ENCODE assay signal across 8 cellular contexts in genomic region chr17:8125196-8125946, GRCh38. TPM values are rescaled to one million over a fixed set of nuclear protein-coding genes. Genes with fewer than 3 reads are reported as not detected.
A peak's percentile ranks its signal among the peaks of the same experiment; 100 is the strongest.
DNase-seq lines count a peak whose midpoint lies in the region; ATAC-seq, FAIRE-seq and TF ChIP-seq lines count a peak whose summit lies in the region.

No MANE protein-coding gene starts in this region.

- H3K4me1 Mint-ChIP-seq in activated CD8-positive, alpha-beta T cell treated with anti-CD3 and anti-CD28 coated beads for 36 hours (ENCODE audit: low read depth): peaks cover 45% of the 10 kb centered on the region

- no peak; a peak in 1 of 5 replicates for TF ChIP-seq EP300 in A549 (IDR thresholded peaks at IDR 0.05)

- H3K4me3 Mint-ChIP-seq in activated CD8-positive, alpha-beta T cell treated with anti-CD3 and anti-CD28 coated beads for 36 hours: peak overlapping the region; percentile 97

- 15% methylated on average over 30 of the region's 40 CpGs for WGBS in A549 (ENCODE audit: missing lambda C conversion rate)
- WGBS in ectodermal cell, 2 experiments: 0 to 1% methylated on average over 40 of the region's 40 CpGs

- no peak for TF ChIP-seq CTCF in A549 (IDR thresholded peaks at IDR 0.05)
- no peak for TF ChIP-seq CTCF in activated CD8-positive, alpha-beta T cell treated with anti-CD3 and anti-CD28 coated beads for 36 hours (IDR thresholded peaks at IDR 0.05)

- H3K27me3 ChIP-seq in ectodermal cell (ENCODE audit: control insufficient read depth, insufficient read depth, low read length, poor library complexity, severe bottlenecking): peaks cover 89% of the 10 kb centered on the region

- H3K4me3 ChIP-seq in A549: peak overlapping the region; percentile 56
- peak overlapping the region; percentile 80 for H3K4me3 ChIP-seq in ectodermal cell (ENCODE audit: insufficient read depth, low read depth, low read length)

- intact Hi-C loops in activated CD8-positive, alpha-beta T cell treated with anti-CD3 and anti-CD28 coated beads for 36 hours (cut with micrococcal nuclease): loop anchor here (2.0 to 10.0 kb wide), 2 partner anchors 27 to 169 kb away; partner anchors contain the start of genes PER1 and SLC25A35

- H3K27me3 Mint-ChIP-seq in activated CD8-positive, alpha-beta T cell treated with anti-CD3 and anti-CD28 coated beads for 36 hours: peaks cover 32% of the 10 kb centered on the region

- POLR2A ChIA-PET in A549 (lab: Yijun Ruan, JAX): interaction anchor here (0.7 to 3.9 kb wide), 7 partner anchors 12 to 236 kb away, joined by 4 to 35 read pairs (median 8); partner anchors contain the start of genes BORCS6 and CTC1
- POLR2A ChIA-PET in activated CD8-positive, alpha-beta T cell treated with anti-CD3 and anti-CD28 coated beads for 36 hours (lab: Charles Lee): interaction anchor here (0.6 to 7.1 kb wide), 11 partner anchors 9 to 176 kb away, joined by 3 to 102 read pairs (median 8); partner anchors contain the start of gene VAMP2

- FAIRE-seq in A549 (lab: Jason Lieb, UNC): no peak

- peak in 1 of 2 experiments; percentile 18; a peak in 3 of 6 replicates for ATAC-seq in A549
- ATAC-seq in activated CD8-positive, alpha-beta T cell treated with anti-CD3 and anti-CD28 coated beads for 36 hours: peak; percentile 28
- ATAC-seq in HG02678 (IDR thresholded peaks at IDR 0.05; ENCODE audit: unreplicated experiment): no peak

- H3K9me3 ChIP-seq in A549 (no peaks in the 10 kb centered on the region), ectodermal cell (ENCODE audit: control insufficient read depth, low read length) (no peaks in the 10 kb centered on the region)

- H3K4me1 ChIP-seq in A549 (peaks cover 19% of the 10 kb centered on the region), ectodermal cell (ENCODE audit: control insufficient read depth, insufficient read depth, low read length) (peaks cover 18% of the 10 kb centered on the region)

- DNase-seq in A549 (ENCODE audit: low read depth in 1 of 2, low spot score in 1 of 2) (peak; percentile 81 to 84), NCI-H82 treated with DMSO at 0.1 percent for 48 hours (lab: John Stamatoyannopoulos, UW; ENCODE audit: unreplicated experiment) (peak; percentile 79), lung microvascular endothelial cell (ENCODE audit: low read depth in 2 of 2) (peak; percentile 71 to 78)
- DNase-seq in activated CD8-positive, alpha-beta T cell treated with anti-CD3 and anti-CD28 coated beads for 36 hours: peak; percentile 93
- peak in 2 of 3 donors; percentile 82 to 87 for DNase-seq in stimulated activated CD4-positive, alpha-beta T cell treated with anti-CD3 and anti-CD28 coated beads, TNF-alpha, amount 100 ng/mL, for 48 hours (ENCODE audit: low read depth in 3 of 3)

- H3K36me3 ChIP-seq in ectodermal cell (ENCODE audit: control insufficient read depth, insufficient read depth, low read length): no peaks in the 10 kb centered on the region

- peak overlapping the region; percentile 95 for H3K4me2 ChIP-seq in A549

- H3K9me3 Mint-ChIP-seq in activated CD8-positive, alpha-beta T cell treated with anti-CD3 and anti-CD28 coated beads for 36 hours: no peaks in the 10 kb centered on the region

- H3K27ac ChIP-seq in A549: peak overlapping the region; percentile 73 to 86
- no peak overlapping the region for H3K27ac ChIP-seq in ectodermal cell (ENCODE audit: insufficient read depth, low read depth, low read length, poor library complexity, severe bottlenecking)

- TF ChIP-seq RAD21 in A549 (conservative IDR thresholded peaks at IDR 0.05 in 1 of 2, IDR thresholded peaks at IDR 0.05 in 1 of 2): 0 out of 5 replicates have a peak, but pooled peaks of 1 of the 2 experiments have one; percentile 5

- peak overlapping the region; percentile 90 for H3K27ac Mint-ChIP-seq in activated CD8-positive, alpha-beta T cell treated with anti-CD3 and anti-CD28 coated beads for 36 hours

- TF ChIP-seq POLR2A in A549 (IDR thresholded peaks at IDR 0.05; ENCODE audit: low read length) (no peak), GM19193 (IDR thresholded peaks at IDR 0.05; ENCODE audit: extremely low read depth, insufficient read depth, insufficient read length) (peak; percentile 35)

- peaks cover 6% of the 10 kb centered on the region for H3K36me3 Mint-ChIP-seq in activated CD8-positive, alpha-beta T cell treated with anti-CD3 and anti-CD28 coated beads for 36 hours (ENCODE audit: low read depth)

- CTCF ChIA-PET in A549 (lab: Yijun Ruan, JAX): interaction anchor here (1.3 to 26.5 kb wide), 8 partner anchors 8 to 176 kb away, joined by 5 to 601 read pairs (median 56); partner anchors contain the start of genes PER1 and VAMP2
- CTCF ChIA-PET in activated CD8-positive, alpha-beta T cell treated with anti-CD3 and anti-CD28 coated beads for 36 hours (lab: Charles Lee): interaction anchor here (0.6 to 3.5 kb wide), 8 partner anchors 13 to 119 kb away, joined by 3 to 30 read pairs (median 4); no protein-coding TSS in a partner anchor

TF ChIP-seq in A549, 52 proteins besides CTCF, POLR2A, EP300 and RAD21 (continues in another document):
- TF ChIP-seq, protein P1, sequence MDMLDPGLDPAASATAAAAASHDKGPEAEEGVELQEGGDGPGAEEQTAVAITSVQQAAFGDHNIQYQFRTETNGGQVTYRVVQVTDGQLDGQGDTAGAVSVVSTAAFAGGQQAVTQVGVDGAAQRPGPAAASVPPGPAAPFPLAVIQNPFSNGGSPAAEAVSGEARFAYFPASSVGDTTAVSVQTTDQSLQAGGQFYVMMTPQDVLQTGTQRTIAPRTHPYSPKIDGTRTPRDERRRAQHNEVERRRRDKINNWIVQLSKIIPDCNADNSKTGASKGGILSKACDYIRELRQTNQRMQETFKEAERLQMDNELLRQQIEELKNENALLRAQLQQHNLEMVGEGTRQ (IDR thresholded peaks at IDR 0.05): no peak
- 0 out of 2 replicates have a peak, but pooled peaks have one; percentile 78 for TF ChIP-seq RARB (CRISPR knock-in tag; IDR thresholded peaks at IDR 0.05)

RNA-seq across cellular contexts. Expression of gene HES7, which starts 1.5 kb away (rescaled TPM):
- polyA plus RNA-seq in A549 (2011; rRNA removed) (0.56 and 0.58 TPM in 2 replicates), A549 (2017; fragmentation: RNase III; extraction: RNeasy Plus Mini Kit Qiagen cat#74134 plus additional on column Dnase treatment) (0.67 to 1.4 TPM (median 0.72 TPM) in 3 replicates)
- 1.9 and 2.5 TPM in 2 replicates for polyA plus RNA-seq in A549 (2012; cell fraction: cytosol; rRNA removed)
- polyA plus RNA-seq in A549 (2012; cell fraction: nucleus; rRNA removed): 5.0 and 10.2 TPM in 2 replicates
- polyA minus RNA-seq in A549 (2011; rRNA and poly(A)+ RNA removed): 0.24 and 0.50 TPM in 2 replicates
- 1 to 10 TPM; 4.0 to 4.9 TPM for total RNA-seq in activated CD8-positive, alpha-beta T cell treated with anti-CD3 and anti-CD28 coated beads for 36 hours
- not detected for polyA plus RNA-seq in ectodermal cell (2013, experiment 1 of 4)
- polyA plus RNA-seq in ectodermal cell (2013, experiment 2 of 4): 0.21 TPM
- 0.91 TPM for polyA plus RNA-seq in ectodermal cell (2013, experiment 3 of 4)
- polyA plus RNA-seq in ectodermal cell (2013, experiment 4 of 4): 0.53 TPM
- total RNA-seq in lung microvascular endothelial cell: 0.22 TPM in 1 of 2 replicates, not detected in the other

RNA-seq across cellular contexts. Expression of gene ALOXE3, which starts 7.1 kb away (rescaled TPM):
- polyA plus RNA-seq in A549 (2011; rRNA removed) (0.35 and 0.58 TPM in 2 replicates), A549 (2017; fragmentation: RNase III; extraction: RNeasy Plus Mini Kit Qiagen cat#74134 plus additional on column Dnase treatment) (0.40 to 0.51 TPM (median 0.46 TPM) in 3 replicates)
- 0.50 and 0.57 TPM in 2 replicates for polyA plus RNA-seq in A549 (2012; cell fraction: cytosol; rRNA removed)
- polyA plus RNA-seq in A549 (2012; cell fraction: nucleus; rRNA removed): 1.5 TPM in 2 replicates
- 0.63 and 0.74 TPM in 2 replicates for polyA minus RNA-seq in A549 (2011; rRNA and poly(A)+ RNA removed)
- under 1 TPM in 1 of 2 experiments, not detected in 1; 0.09 TPM for total RNA-seq in activated CD8-positive, alpha-beta T cell treated with anti-CD3 and anti-CD28 coated beads for 36 hours
- polyA plus RNA-seq in ectodermal cell (2013, experiment 1 of 4): not detected
- polyA plus RNA-seq in ectodermal cell (2013, experiment 2 of 4): not detected
- polyA plus RNA-seq in ectodermal cell (2013, experiment 3 of 4): not detected
- not detected for polyA plus RNA-seq in ectodermal cell (2013, experiment 4 of 4)
- total RNA-seq in lung microvascular endothelial cell: under 0.01 TPM in 1 of 2 replicates, not detected in the other

RNA-seq across cellular contexts. Expression of gene PER1, which starts 26.8 kb away (rescaled TPM):
- polyA plus RNA-seq in A549 (2011; rRNA removed) (5.5 and 5.6 TPM in 2 replicates), A549 (2017; fragmentation: RNase III; extraction: RNeasy Plus Mini Kit Qiagen cat#74134 plus additional on column Dnase treatment) (6.8 to 8.7 TPM (median 8.4 TPM) in 3 replicates)
- polyA plus RNA-seq in A549 (2012; cell fraction: cytosol; rRNA removed): 7.4 and 10.9 TPM in 2 replicates
- polyA plus RNA-seq in A549 (2012; cell fraction: nucleus; rRNA removed): 53.8 and 57.6 TPM in 2 replicates
- polyA minus RNA-seq in A549 (2011; rRNA and poly(A)+ RNA removed): 13.7 and 34.7 TPM in 2 replicates
- total RNA-seq in activated CD8-positive, alpha-beta T cell treated with anti-CD3 and anti-CD28 coated beads for 36 hours: 100 to 1,000 TPM; 123 to 129 TPM
- 20.6 TPM for polyA plus RNA-seq in ectodermal cell (2013, experiment 1 of 4)
- 22.6 TPM for polyA plus RNA-seq in ectodermal cell (2013, experiment 2 of 4)
- 20.0 TPM for polyA plus RNA-seq in ectodermal cell (2013, experiment 3 of 4)
- 21.2 TPM for polyA plus RNA-seq in ectodermal cell (2013, experiment 4 of 4)
- 5.2 and 10.7 TPM in 2 replicates for total RNA-seq in lung microvascular endothelial cell

RNA-seq across cellular contexts. Expression of gene VAMP2, which starts 37.4 kb away (rescaled TPM):
- 21.7 and 24.7 TPM in 2 replicates for polyA plus RNA-seq in A549 (2011; rRNA removed)
- polyA plus RNA-seq in A549 (2012; cell fraction: cytosol; rRNA removed): 20.5 and 26.1 TPM in 2 replicates
- 23.5 and 36.3 TPM in 2 replicates for polyA plus RNA-seq in A549 (2012; cell fraction: nucleus; rRNA removed)
- 19.2 to 23.3 TPM (median 19.3 TPM) in 3 replicates for polyA plus RNA-seq in A549 (2017; fragmentation: RNase III; extraction: RNeasy Plus Mini Kit Qiagen cat#74134 plus additional on column Dnase treatment)
- 8.5 and 9.5 TPM in 2 replicates for polyA minus RNA-seq in A549 (2011; rRNA and poly(A)+ RNA removed)
- total RNA-seq in activated CD8-positive, alpha-beta T cell treated with anti-CD3 and anti-CD28 coated beads for 36 hours: 10 to 100 TPM; 30.0 to 33.7 TPM
- 50.3 TPM for polyA plus RNA-seq in ectodermal cell (2013, experiment 1 of 4)
- 44.8 TPM for polyA plus RNA-seq in ectodermal cell (2013, experiment 2 of 4)
- 38.2 TPM for polyA plus RNA-seq in ectodermal cell (2013, experiment 3 of 4)
- 47.1 TPM for polyA plus RNA-seq in ectodermal cell (2013, experiment 4 of 4)
- total RNA-seq in lung microvascular endothelial cell: 2.8 and 4.6 TPM in 2 replicates

RNA-seq across cellular contexts. Expression of gene ALOX12B, which starts 37.9 kb away (rescaled TPM):
- polyA plus RNA-seq in A549 (2011; rRNA removed) (0.63 and 1.0 TPM in 2 replicates), A549 (2017; fragmentation: RNase III; extraction: RNeasy Plus Mini Kit Qiagen cat#74134 plus additional on column Dnase treatment) (1.0 to 1.5 TPM (median 1.3 TPM) in 3 replicates)
- 0.59 and 0.84 TPM in 2 replicates for polyA plus RNA-seq in A549 (2012; cell fraction: cytosol; rRNA removed)
- 0.73 and 1.0 TPM in 2 replicates for polyA plus RNA-seq in A549 (2012; cell fraction: nucleus; rRNA removed)
- polyA minus RNA-seq in A549 (2011; rRNA and poly(A)+ RNA removed): 0.87 and 3.0 TPM in 2 replicates
- 1 to 10 TPM; 4.3 to 5.2 TPM for total RNA-seq in activated CD8-positive, alpha-beta T cell treated with anti-CD3 and anti-CD28 coated beads for 36 hours
- 1.6 TPM for polyA plus RNA-seq in ectodermal cell (2013, experiment 1 of 4)
- 0.39 TPM for polyA plus RNA-seq in ectodermal cell (2013, experiment 2 of 4)
- 0.32 TPM for polyA plus RNA-seq in ectodermal cell (2013, experiment 3 of 4)
- polyA plus RNA-seq in ectodermal cell (2013, experiment 4 of 4): 0.45 TPM
- not detected in 2 replicates for total RNA-seq in lung microvascular endothelial cell

Comparison
In these comparisons a context has a peak if more than half of its experiments do, and no peak if none do; other contexts are left out.
1. RNA of gene PER1, which starts 26.8 kb away (total RNA-seq): 123 to 129 TPM in activated CD8-positive, alpha-beta T cell treated with anti-CD3 and anti-CD28 coated beads for 36 hours; 5.2 to 10.7 TPM in lung microvascular endothelial cell; every median in the first group is over 10 times any median in the second.
2. Peak in every context shown above with its lines, with median percentiles within 50 percentile points of each other: DNase-seq.